Comparison of ENCODE assay signal across 14 cellular contexts in the genomic region with DNA sequence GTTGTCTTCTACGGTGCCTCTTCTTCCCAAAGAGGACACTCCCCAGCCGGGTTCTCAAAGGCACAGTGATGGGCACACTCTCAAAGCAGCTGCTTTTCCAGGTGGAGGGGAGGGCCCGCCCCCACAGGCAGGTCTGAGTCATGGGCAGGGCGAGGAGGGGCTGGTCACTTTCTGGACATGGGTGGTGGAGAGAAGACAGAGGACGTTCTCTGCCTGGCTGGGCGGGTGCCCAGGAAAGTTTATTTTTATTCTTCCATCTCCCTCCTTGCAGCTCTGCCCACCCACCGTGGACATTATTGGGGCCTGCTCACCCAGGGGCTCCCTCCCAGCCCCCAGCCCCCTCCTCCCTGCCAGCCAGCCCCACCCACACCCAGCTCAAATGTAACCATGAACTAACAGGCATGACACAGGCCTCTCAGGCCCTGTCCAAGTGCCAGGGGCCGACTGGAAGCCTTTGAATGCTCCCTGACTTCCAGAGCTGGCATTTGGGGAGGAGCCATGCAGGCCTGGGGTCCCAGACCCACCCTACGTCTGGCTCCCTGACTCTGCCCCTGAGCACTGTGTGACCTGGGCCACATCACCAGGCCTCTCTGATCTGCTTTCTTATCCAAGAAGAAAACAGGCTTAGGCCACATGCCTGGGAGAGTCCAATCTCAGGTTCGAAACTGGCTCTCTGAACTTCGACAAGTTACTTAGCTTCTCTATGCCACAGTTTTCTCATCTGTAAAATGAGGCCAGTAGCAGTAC. TPM values are rescaled to one million over a fixed set of nuclear protein-coding genes. Genes with fewer than 3 reads are reported as not detected.
DNase-seq lines count a peak whose midpoint lies in the region; ATAC-seq and TF ChIP-seq lines count a peak whose summit lies in the region.
"Had no signal": no experiment of that assay in that cellular context is flagged by ENCODE, and none has a peak within 500 bp of the region (broad histone marks: within the 10 kb centered on the region; RNA-seq: fewer than 3 reads in every experiment).

No MANE protein-coding gene starts in this region.

- peaks cover 26% of the 10 kb centered on the region for H3K79me2 ChIP-seq in PC-3 (ENCODE audit: low read length)

- ATAC-seq in PC-3 (no peak), lower lobe of right lung (no peak), HG03442 (IDR thresholded peaks at IDR 0.05; ENCODE audit: unreplicated experiment) (no peak), HG03571 (IDR thresholded peaks at IDR 0.05; ENCODE audit: unreplicated experiment) (no peak)
- ATAC-seq: stimulated activated effector memory CD8-positive, alpha-beta T cell treated with anti-CD3 and anti-CD28 coated beads, Interleukin-12 subunit alpha, Interleukin-12 subunit beta, amount 100 ng/mL, for 72 hours had no signal

- H3K9me3 ChIP-seq in PC-3 (ENCODE audit: low read length) (no peaks in the 10 kb centered on the region), esophagus (ENCODE audit: control insufficient read depth in 2 of 2, insufficient read depth in 1 of 2, low read depth in 1 of 2, low read length in 1 of 2) (no peaks in the 10 kb centered on the region), lower lobe of right lung (no peaks in the 10 kb centered on the region)

- peaks cover 7% of the 10 kb centered on the region for H3F3A ChIP-seq in PC-3 (ENCODE audit: low read length, unreplicated experiment)

- H3K27me3 ChIP-seq in PC-3 (ENCODE audit: low read length) (no peaks in the 10 kb centered on the region), esophagus (ENCODE audit: control insufficient read depth in 1 of 2, insufficient read depth in 2 of 2, low read length in 2 of 2) (no peaks in the 10 kb centered on the region), lower lobe of right lung (ENCODE audit: low read depth) (no peaks in the 10 kb centered on the region)
- H3K27me3 ChIP-seq: neural progenitor cell had no signal

- peak overlapping the region; percentile 52 for H3K27ac ChIP-seq in PC-3 (ENCODE audit: low read length)
- H3K27ac ChIP-seq in esophagus (ENCODE audit: low read depth in 2 of 2, low read length in 1 of 2): peak overlapping the region; percentile 56 to 66
- H3K27ac ChIP-seq in lower lobe of right lung: peak overlapping the region; percentile 80
- H3K27ac ChIP-seq: neural progenitor cell had no signal

- H3K4me3 ChIP-seq in PC-3 (ENCODE audit: low read length) (no peak overlapping the region), esophagus (ENCODE audit: low read depth in 1 of 2, low read length in 2 of 2) (no peak overlapping the region), lower lobe of right lung (no peak overlapping the region)
- H3K4me3 ChIP-seq: neural progenitor cell had no signal

- no peak for DNase-seq in PC-3
- peak; percentile 44 for DNase-seq in lower lobe of right lung
- DNase-seq in ureter (ENCODE audit: low spot score): peak; percentile 78
- DNase-seq in NCI-H1417 treated with DMSO at 0.1 percent for 48 hours (lab: John Stamatoyannopoulos, UW): no peak
- DNase-seq in activated CD4-positive, alpha-beta T cell treated with anti-CD3 and anti-CD28 coated beads, Interleukin-2, amount 50 U/mL, for 48 hours: no peak
- DNase-seq: activated CD4-positive, alpha-beta T cell treated with anti-CD3 and anti-CD28 coated beads, Interleukin-2, amount 10 ng/mL, durations not matched to agents 24 days and 14 days; activated effector memory CD4-positive, alpha-beta T cell treated with anti-CD3 and anti-CD28 coated beads, Interleukin-2, amount 50 U/mL, for 16 hours; NCI-H1436; NCI-H69 had no signal

- H3K9ac ChIP-seq in PC-3 (ENCODE audit: low read length): peak overlapping the region; percentile 7; the same call in 1 of the 2 replicates
- H3K9ac ChIP-seq: neural progenitor cell had no signal

- no peaks in the 10 kb centered on the region for H3K9me2 ChIP-seq in PC-3 (replicated peaks; ENCODE audit: low read length)

- WGBS in esophagus, 2 donors: 53 to 65% methylated on average over 11 of the region's 11 CpGs

- peaks cover 43% of the 10 kb centered on the region for H3K4me1 ChIP-seq in PC-3 (ENCODE audit: insufficient read depth, low read length)
- H3K4me1 ChIP-seq in esophagus (ENCODE audit: control insufficient read depth in 2 of 2, insufficient read depth in 2 of 2, low read length in 1 of 2): peaks cover 0 to 4% of the 10 kb centered on the region in 2 donors
- H3K4me1 ChIP-seq in lower lobe of right lung: peaks cover 89% of the 10 kb centered on the region

- peaks cover 76% of the 10 kb centered on the region for H3K36me3 ChIP-seq in PC-3 (ENCODE audit: low read depth, low read length)
- no peaks in the 10 kb centered on the region for H3K36me3 ChIP-seq in esophagus (ENCODE audit: control insufficient read depth in 2 of 2, insufficient read depth in 2 of 2, low read length in 1 of 2)
- peaks cover 74% of the 10 kb centered on the region for H3K36me3 ChIP-seq in lower lobe of right lung
- H3K36me3 ChIP-seq: neural progenitor cell had no signal

- TF ChIP-seq CTCF in PC-3 (conservative IDR thresholded peaks at IDR 0.05; ENCODE audit: low read depth, low read length): no peak
- no peak for TF ChIP-seq CTCF in lower lobe of right lung (IDR thresholded peaks at IDR 0.05)

- CTCF ChIA-PET in PC-3 (lab: Charles Lee): no interaction called here

- POLR2A ChIA-PET in PC-3 (lab: Charles Lee; ENCODE audit: unreplicated experiment): no interaction called here

- no peak overlapping the region for H3K4me2 ChIP-seq in PC-3 (ENCODE audit: low read length)
- H3K4me2 ChIP-seq: neural progenitor cell had no signal

- no peaks in the 10 kb centered on the region for H4K20me1 ChIP-seq in PC-3 (ENCODE audit: low read length)

- H2AFZ ChIP-seq in PC-3 (ENCODE audit: low read length): no peak overlapping the region
- H2AFZ ChIP-seq: neural progenitor cell had no signal

- no TSS peak for BruUV-seq in PC-3 (replicated peaks; lab: Mats Ljungman, UMichigan)

- intact Hi-C loops in PC-3 (cut with micrococcal nuclease) (loop anchor here (5.0 kb wide), 1 partner anchor 40 kb away; no protein-coding TSS in a partner anchor), lower lobe of right lung (cut with DNase I) (no loop called here)

RNA-seq across cellular contexts. Expression of a gene that starts 8.0 kb away (rescaled TPM):
- total RNA-seq in PC-3 (2014; rRNA removed) (583 and 773 TPM in 2 replicates), lower lobe of right lung (362 TPM), ureter (143 TPM)
- 1 to 10 TPM; 5.1 to 8.6 TPM for polyA plus RNA-seq in esophagus

Comparison
In these comparisons a context has a peak if more than half of its experiments do, and no peak if none do; other contexts are left out.
1. DNase-seq: peak in lower lobe of right lung (single experiment) and ureter (single experiment); none in PC-3 (single experiment), NCI-H1417 treated with DMSO at 0.1 percent for 48 hours (single experiment) and activated CD4-positive, alpha-beta T cell treated with anti-CD3 and anti-CD28 coated beads, Interleukin-2, amount 50 U/mL, for 48 hours (0 of 2).
2. Peak in every context shown above with its lines, with median percentiles within 50 percentile points of each other: H3K27ac ChIP-seq.